In genomic region chr15:67274236-67274635, GRCh38 we compare ENCODE assay signal across 34 cellular contexts. TPM values are rescaled to one million over a fixed set of nuclear protein-coding genes. Genes with fewer than 3 reads are reported as not detected.
"Had no signal": no experiment of that assay in that cellular context is flagged by ENCODE, and none has a peak within 500 bp of the region (broad histone marks: within the 10 kb centered on the region; RNA-seq: fewer than 3 reads in every experiment).

No MANE protein-coding gene starts in this region.

- H3K36me3 ChIP-seq: adrenal gland, ascending aorta, brain microvascular endothelial cell, breast epithelium, cardiac muscle cell had no signal

- H3K27ac ChIP-seq: adrenal gland, ascending aorta, body of pancreas, brain microvascular endothelial cell, breast epithelium, cardiac muscle cell had no signal

- H3K9me3 ChIP-seq: adrenal gland, body of pancreas had no signal

- H3K4me1 ChIP-seq: adrenal gland, ascending aorta, body of pancreas, breast epithelium had no signal

- ATAC-seq: activated naive CD4-positive, alpha-beta T cell treated with anti-CD3 and anti-CD28 coated beads, Interleukin-2, amount 50 U/mL, for 72 hours; activated naive CD8-positive, alpha-beta T cell treated with anti-CD3 and anti-CD28 coated beads, Interleukin-2, amount 50 U/mL, for 24 hours; activated T-cell treated with anti-CD3 and anti-CD28 coated beads, Interleukin-2, amount 50 U/mL, for 4 hours; activated T-cell treated with anti-CD3 and anti-CD28 coated beads, Interleukin-2, amount 50 U/mL, for 72 hours; activated T-helper 17 cell treated with anti-CD3 and anti-CD28 coated beads, Interleukin-2, amount 50 U/mL, for 72 hours; body of pancreas had no signal

- H3K4me3 ChIP-seq: adrenal gland, ascending aorta, body of pancreas, breast epithelium, cardiac muscle cell had no signal

- DNase-seq: activated effector memory CD4-positive, alpha-beta T cell treated with anti-CD3 and anti-CD28 coated beads, Interleukin-2, amount 50 U/mL, for 16 hours; activated effector memory CD4-positive, alpha-beta T cell treated with Interleukin-2 at 50 U/mL for 16 hours; activated gamma-delta T cell; activated gamma-delta T cell treated with Interleukin-2 at 50 U/mL for 16 hours; activated naive CD4-positive, alpha-beta T cell; activated naive CD4-positive, alpha-beta T cell treated with anti-CD3 and anti-CD28 coated beads for 36 hours; activated naive CD4-positive, alpha-beta T cell treated with anti-CD3 and anti-CD28 coated beads, Interleukin-2, amount 10 ng/mL, durations not matched to agents 7 days and 5 days; activated naive CD4-positive, alpha-beta T cell treated with anti-CD3 and anti-CD28 coated beads, Interleukin-2, amount 50 U/mL, for 16 hours; activated naive CD4-positive, alpha-beta T cell treated with Interleukin-2 at 50 U/mL for 16 hours; activated naive CD8-positive, alpha-beta T cell treated with anti-CD3 and anti-CD28 coated beads for 36 hours; activated naive CD8-positive, alpha-beta T cell treated with anti-CD3 and anti-CD28 coated beads, Interleukin-2, amount 10 ng/mL, durations not matched to agents 7 days and 5 days; activated naive CD8-positive, alpha-beta T cell treated with anti-CD3 and anti-CD28 coated beads, Interleukin-2, amount 50 U/mL, for 24 hours; activated T-cell treated with anti-CD3 and anti-CD28 coated beads, Interleukin-2, amount 50 U/mL, for 1 hour; activated T-cell treated with anti-CD3 and anti-CD28 coated beads, Interleukin-2, amount 50 U/mL, for 24 hours; activated T-cell treated with anti-CD3 and anti-CD28 coated beads, Interleukin-2, amount 50 U/mL, for 4 hours; activated T-cell treated with anti-CD3 and anti-CD28 coated beads, Interleukin-2, amount 50 U/mL, for 48 hours; activated T-cell treated with anti-CD3 and anti-CD28 coated beads, Interleukin-2, amount 50 U/mL, for 72 hours; adrenal gland; amniotic stem cell; amygdala; anterior cingulate cortex; aorta; body of pancreas; brain microvascular endothelial cell; caudate nucleus; central memory CD4-positive, alpha-beta T cell; cerebellar nuclear complex had no signal

- H3K27me3 ChIP-seq: adrenal gland, ascending aorta, body of pancreas, brain microvascular endothelial cell, breast epithelium, cardiac muscle cell had no signal

- FAIRE-seq: astrocyte, bronchial epithelial cell had no signal

RNA-seq across cellular contexts. Expression of gene IQCH, which starts 19.6 kb away (rescaled TPM):
- total RNA-seq: ascending aorta had no signal
